23 cellular contexts compared by ENCODE assay signal in genomic region chr2:126494593-126494992, GRCh38.
DNase-seq lines count a peak whose midpoint lies in the region; ATAC-seq, FAIRE-seq and TF ChIP-seq lines count a peak whose summit lies in the region.
"Had no signal": no experiment of that assay in that cellular context is flagged by ENCODE, and none has a peak within 500 bp of the region (broad histone marks: within the 10 kb centered on the region; RNA-seq: fewer than 3 reads in every experiment).

No MANE protein-coding gene starts in this region.

- H3K4me2 ChIP-seq in HepG2 (ENCODE audit: low read depth, low read length): no peak overlapping the region

- TF ChIP-seq POLR2A in HepG2 (IDR thresholded peaks at IDR 0.05; ENCODE audit: insufficient read depth in 1 of 2, low read depth in 2 of 2, low read length in 2 of 2): no peak
- TF ChIP-seq POLR2A in right lobe of liver (IDR thresholded peaks at IDR 0.05): no peak

- CTCF ChIA-PET in HepG2 (lab: Yijun Ruan, JAX; ENCODE audit: low intra/inter-chr PET ratio, low total read pairs): no interaction called here

- no peaks in the 10 kb centered on the region for H3K79me2 ChIP-seq in HepG2 (ENCODE audit: insufficient read depth, low read length)

- H3K9me3 ChIP-seq in HepG2 (ENCODE audit: low read length) (peaks cover 15% of the 10 kb centered on the region; the same call in 1 of the 2 replicates), right lobe of liver (no peaks in the 10 kb centered on the region)

- no peaks in the 10 kb centered on the region for H3K36me3 ChIP-seq in HepG2 (replicated peaks in 1 of 2; ENCODE audit: control insufficient read depth in 1 of 2, insufficient read depth in 2 of 2, low read length in 2 of 2)
- H3K36me3 ChIP-seq in right lobe of liver: no peaks in the 10 kb centered on the region
- H3K36me3 ChIP-seq: Peyer's patch had no signal

- no peaks in the 10 kb centered on the region; a peak in 1 of 5 replicates for H3K27me3 ChIP-seq in HepG2 (ENCODE audit: control insufficient read depth in 1 of 2, insufficient read depth in 2 of 2, low read length in 2 of 2)
- no peaks in the 10 kb centered on the region for H3K27me3 ChIP-seq in right lobe of liver
- H3K27me3 ChIP-seq: Peyer's patch had no signal

- TF ChIP-seq CTCF in HepG2 (CRISPR knock-in tag; IDR thresholded peaks at IDR 0.05) (no peak), right lobe of liver (IDR thresholded peaks at IDR 0.05) (no peak)

- H3K4me3 ChIP-seq in HepG2 (replicated peaks in 1 of 3; ENCODE audit: insufficient read depth in 1 of 3, low read depth in 2 of 3, low read length in 3 of 3) (no peak overlapping the region), right lobe of liver (no peak overlapping the region)
- H3K4me3 ChIP-seq: GM23248, Peyer's patch had no signal

- H3K27ac ChIP-seq in HepG2 (ENCODE audit: extremely low read length, insufficient read depth, low read length) (no peak overlapping the region), right lobe of liver (no peak overlapping the region)
- H3K27ac ChIP-seq: GM23248, Peyer's patch had no signal

- no peak for TF ChIP-seq RAD21 in HepG2 (CRISPR knock-in tag; IDR thresholded peaks at IDR 0.05)

- FAIRE-seq in HepG2 (lab: Jason Lieb, UNC): no peak

- TF ChIP-seq EP300 in HepG2 (IDR thresholded peaks at IDR 0.05; ENCODE audit: low read depth in 2 of 2, low read length in 2 of 2): no peak
- TF ChIP-seq EP300 in HepG2 (CRISPR knock-in tag; IDR thresholded peaks at IDR 0.05; ENCODE audit: borderline replicate concordance): no peak

- H4K20me1 ChIP-seq in HepG2 (ENCODE audit: insufficient read depth, low read length): no peaks in the 10 kb centered on the region

- BruUV-seq in HepG2 (replicated peaks; lab: Mats Ljungman, UMichigan): no TSS peak

- POLR2A ChIA-PET in HepG2 (lab: Yijun Ruan, JAX): no interaction called here

- ATAC-seq in HepG2 (no peak), right lobe of liver (no peak), HG02759 (IDR thresholded peaks at IDR 0.05; ENCODE audit: unreplicated experiment) (peak; percentile 33), HG03520 (IDR thresholded peaks at IDR 0.05; ENCODE audit: unreplicated experiment) (peak; percentile 26)
- ATAC-seq: SK-N-SH treated with all-trans-retinoic acid at 6 μM for 48 hours had no signal

- H3K9ac ChIP-seq in HepG2 (ENCODE audit: insufficient read depth, low read depth, low read length): no peak overlapping the region
- H3K9ac ChIP-seq: GM23248 had no signal

- in situ Hi-C loops in HepG2 (cut with HindIII; ENCODE audit: extremely low pct_ligation_motif_present, low pct_unique_long_range_greater_than_20kb): no loop called here

- H3K4me1 ChIP-seq in HepG2 (ENCODE audit: insufficient read depth, low read length) (no peaks in the 10 kb centered on the region), right lobe of liver (no peaks in the 10 kb centered on the region)
- H3K4me1 ChIP-seq: Peyer's patch had no signal

- H2AFZ ChIP-seq in HepG2 (ENCODE audit: low read length): no peak overlapping the region
- H2AFZ ChIP-seq: GM23248 had no signal

- intact Hi-C loops in HepG2 (cut with micrococcal nuclease; ENCODE audit: unreplicated experiment) (no loop called here), right lobe of liver (cut with DNase I) (no loop called here), head of caudate nucleus (cut with DNase I) (no loop called here)

- DNase-seq in HepG2 (ENCODE audit: low spot score) (no peak), right lobe of liver (no peak), head of caudate nucleus (no peak), EL (no peak)
- DNase-seq in activated CD8-positive, alpha-beta memory T cell treated with anti-CD3 and anti-CD28 coated beads, Interleukin-2, amount 50 U/mL, for 48 hours: no peak
- DNase-seq: 8988T; AML-193; C1 segment of cervical spinal cord; Calu3; CD8-positive, alpha-beta memory T cell; GM23248; H9; HFFc6; KG1; NCI-H1105; NCI-H146; NCI-H2029; NCI-H524 treated with DMSO at 0.1 percent for 48 hours; NCI-H82; Peyer's patch had no signal

TF ChIP-seq in HepG2, 621 proteins besides CTCF, POLR2A, EP300 and RAD21:
- TF ChIP-seq ZNF547 (CRISPR knock-in tag; IDR thresholded peaks at IDR 0.05) (no peak), MAFF (IDR thresholded peaks at IDR 0.05; ENCODE audit: low read depth, low read length) (peak; percentile 13; the same call in 1 of the 2 replicates), MAFK (conservative IDR thresholded peaks at IDR 0.05 in 1 of 2, IDR thresholded peaks at IDR 0.05 in 1 of 2; ENCODE audit: low read length in 2 of 2) (0 out of 4 replicates have a peak, but pooled peaks of 1 of the 2 experiments have one; percentile 16), ZNF264 (CRISPR knock-in tag; IDR thresholded peaks at IDR 0.05) (no peak)

Comparison
In these comparisons a context has a peak if more than half of its experiments do, and no peak if none do; other contexts are left out.
1. ATAC-seq: peak in HG02759 (single experiment) and HG03520 (single experiment); none in HepG2 (single experiment) and right lobe of liver (0 of 4).